9 cellular contexts compared by ENCODE assay signal in genomic region chr4:109994415-109994827, GRCh38.
DNase-seq lines count a peak whose midpoint lies in the region; ATAC-seq and TF ChIP-seq lines count a peak whose summit lies in the region.
"Had no signal": no experiment of that assay in that cellular context is flagged by ENCODE, and none has a peak within 500 bp of the region (broad histone marks: within the 10 kb centered on the region; RNA-seq: fewer than 3 reads in every experiment).

No MANE protein-coding gene starts in this region.

- POLR2A ChIA-PET in activated CD8-positive, alpha-beta T cell treated with anti-CD3 and anti-CD28 coated beads, Interleukin-2, amount 10 ng/mL, durations not matched to agents 7 days and 5 days (lab: Charles Lee) = no interaction called here

- CTCF ChIA-PET in activated CD8-positive, alpha-beta T cell treated with anti-CD3 and anti-CD28 coated beads, Interleukin-2, amount 10 ng/mL, durations not matched to agents 7 days and 5 days (lab: Charles Lee) = interaction anchor here (0.8 to 10.6 kb wide), 4 partner anchors 11 to 523 kb away, joined by 3 to 197 read pairs (median 4); no protein-coding TSS in a partner anchor

- ATAC-seq in GM18520 (IDR thresholded peaks at IDR 0.05; ENCODE audit: unreplicated experiment) (peak; percentile 84), GM21526 (IDR thresholded peaks at IDR 0.05; ENCODE audit: low FRiP score, unreplicated experiment) (peak; percentile 56), HG03280 (IDR thresholded peaks at IDR 0.05; ENCODE audit: unreplicated experiment) (peak; percentile 63)
- peak; percentile 48 for ATAC-seq in activated CD8-positive, alpha-beta T cell treated with anti-CD3 and anti-CD28 coated beads, Interleukin-2, amount 10 ng/mL, durations not matched to agents 7 days and 5 days

- H3K4me1 ChIP-seq in ascending aorta = no peaks in the 10 kb centered on the region

- H3K27me3 ChIP-seq in ascending aorta = no peaks in the 10 kb centered on the region
- H3K27me3 ChIP-seq: colonic mucosa had no signal

- H3K4me1 Mint-ChIP-seq in activated CD8-positive, alpha-beta T cell treated with anti-CD3 and anti-CD28 coated beads, Interleukin-2, amount 10 ng/mL, durations not matched to agents 7 days and 5 days (ENCODE audit: low read depth) = peaks cover 22% of the 10 kb centered on the region

- H3K9me3 Mint-ChIP-seq in activated CD8-positive, alpha-beta T cell treated with anti-CD3 and anti-CD28 coated beads, Interleukin-2, amount 10 ng/mL, durations not matched to agents 7 days and 5 days (ENCODE audit: insufficient read depth) = no peaks in the 10 kb centered on the region

- no peak for TF ChIP-seq CTCF in ascending aorta (IDR thresholded peaks at IDR 0.05)
- TF ChIP-seq CTCF in coronary artery (IDR thresholded peaks at IDR 0.05) = no peak

- H3K36me3 Mint-ChIP-seq in activated CD8-positive, alpha-beta T cell treated with anti-CD3 and anti-CD28 coated beads, Interleukin-2, amount 10 ng/mL, durations not matched to agents 7 days and 5 days (ENCODE audit: low read depth) = no peaks in the 10 kb centered on the region

- intact Hi-C loops in ascending aorta (cut with DNase I) = no loop called here

- no peak overlapping the region for H3K27ac Mint-ChIP-seq in activated CD8-positive, alpha-beta T cell treated with anti-CD3 and anti-CD28 coated beads, Interleukin-2, amount 10 ng/mL, durations not matched to agents 7 days and 5 days

- H3K36me3 ChIP-seq in ascending aorta = no peaks in the 10 kb centered on the region
- H3K36me3 ChIP-seq: colonic mucosa had no signal

- no peak overlapping the region for H3K4me3 Mint-ChIP-seq in activated CD8-positive, alpha-beta T cell treated with anti-CD3 and anti-CD28 coated beads, Interleukin-2, amount 10 ng/mL, durations not matched to agents 7 days and 5 days

- no peak overlapping the region for H3K4me3 ChIP-seq in ascending aorta
- no peak overlapping the region for H3K4me3 ChIP-seq in coronary artery
- H3K4me3 ChIP-seq: colonic mucosa had no signal

- no peak for DNase-seq in activated CD8-positive, alpha-beta T cell treated with anti-CD3 and anti-CD28 coated beads, Interleukin-2, amount 10 ng/mL, durations not matched to agents 7 days and 5 days
- DNase-seq in stimulated activated naive CD4-positive, alpha-beta T cell (lab: John Stamatoyannopoulos, UW) = no peak
- no peak for DNase-seq in ascending aorta (ENCODE audit: low spot score in 2 of 2)
- no peak for DNase-seq in activated CD4-positive, alpha-beta T cell treated with anti-CD3 and anti-CD28 coated beads, Interleukin-2, amount 50 U/mL, for 48 hours
- no peak for DNase-seq in coronary artery (ENCODE audit: low spot score)
- DNase-seq: colonic mucosa had no signal

- no peaks in the 10 kb centered on the region for H3K9me3 ChIP-seq in ascending aorta
- H3K9me3 ChIP-seq: colonic mucosa had no signal

- H3K27ac ChIP-seq in ascending aorta (no peak overlapping the region), coronary artery (no peak overlapping the region)
- H3K27ac ChIP-seq: colonic mucosa had no signal

- H3K27me3 Mint-ChIP-seq in activated CD8-positive, alpha-beta T cell treated with anti-CD3 and anti-CD28 coated beads, Interleukin-2, amount 10 ng/mL, durations not matched to agents 7 days and 5 days (ENCODE audit: low read depth) = no peaks in the 10 kb centered on the region
